ENCODE assay signal across 1 cellular context in genomic region chr5:159854916-159855315, GRCh38.
TF ChIP-seq lines count a peak whose summit lies in the region.

No MANE protein-coding gene starts in this region.

TF ChIP-seq in A549, 52 proteins besides CTCF, POLR2A, EP300 and RAD21 (continued from another document):
- TF ChIP-seq PBX3 (IDR thresholded peaks at IDR 0.05): no peak
- TF ChIP-seq HOXA7 (CRISPR knock-in tag; IDR thresholded peaks at IDR 0.05): no peak
- no peak for TF ChIP-seq ZNF302 (CRISPR knock-in tag; IDR thresholded peaks at IDR 0.05)
